9 cellular contexts compared by ENCODE assay signal in genomic region chr7:131007439-131008330, GRCh38.
DNase-seq lines count a peak whose midpoint lies in the region; TF ChIP-seq lines count a peak whose summit lies in the region.
"Had no signal": no experiment of that assay in that cellular context is flagged by ENCODE, and none has a peak within 500 bp of the region (broad histone marks: within the 10 kb centered on the region; RNA-seq: fewer than 3 reads in every experiment).

No MANE protein-coding gene starts in this region.

- H3K9me3 ChIP-seq in SJCRH30 (replicated peaks) (no peaks in the 10 kb centered on the region; the same call in 1 of the 2 replicates), right atrium auricular region (peaks cover 1 to 3% of the 10 kb centered on the region in 2 donors)

- peak; percentile 34 for TF ChIP-seq POLR2A in GM15510 (IDR thresholded peaks at IDR 0.05; ENCODE audit: borderline replicate concordance, extremely low read depth, insufficient read length)

- no peak for DNase-seq in AG09319 (ENCODE audit: extremely low read depth, low read depth)
- peak in 57 of 76 experiments; percentile 2 to 75 (median 35) for DNase-seq in HUDEP-2 (lab: John Stamatoyannopoulos, UW; ENCODE audit: unreplicated experiment in 76 of 76)
- DNase-seq in SJCRH30: peak; percentile 42 to 75
- DNase-seq in amygdala (lab: John Stamatoyannopoulos, UW): peak in 36 of 56 donors; percentile 13 to 77 (median 38)
- DNase-seq in right atrium auricular region (ENCODE audit: low spot score): peak; percentile 79
- DNase-seq in renal cortical epithelial cell (ENCODE audit: low read depth): peak; percentile 72
- no peak for DNase-seq in occipital lobe (lab: John Stamatoyannopoulos, UW)

- H3K27ac ChIP-seq in SJCRH30: no peak overlapping the region
- peak overlapping the region; percentile 46 to 51 for H3K27ac ChIP-seq in right atrium auricular region
- H3K27ac ChIP-seq: KMS-11 had no signal

- H3K27me3 ChIP-seq in SJCRH30 (no peaks in the 10 kb centered on the region), right atrium auricular region (no peaks in the 10 kb centered on the region)

- H3K4me3 ChIP-seq in SJCRH30 (no peak overlapping the region), right atrium auricular region (no peak overlapping the region)

- TF ChIP-seq CTCF in AG09319 (IDR thresholded peaks at IDR 0.05; ENCODE audit: low read depth, low read length) (peak; percentile 58), right atrium auricular region (IDR thresholded peaks at IDR 0.05) (peak; percentile 28 to 68)

- H3K4me1 ChIP-seq in SJCRH30 (peaks cover 22% of the 10 kb centered on the region), right atrium auricular region (peaks cover 0 to 61% of the 10 kb centered on the region in 2 donors)

- H3K36me3 ChIP-seq in SJCRH30: no peaks in the 10 kb centered on the region
- no peaks in the 10 kb centered on the region for H3K36me3 ChIP-seq in right atrium auricular region

Comparison
In these comparisons a context has a peak if more than half of its experiments do, and no peak if none do; other contexts are left out.
1. DNase-seq: peak in HUDEP-2 (57 of 76), SJCRH30 (2 of 2), amygdala (36 of 56), right atrium auricular region (single experiment) and renal cortical epithelial cell (single experiment); none in AG09319 (single experiment) and occipital lobe (single experiment).